8 cellular contexts compared by ENCODE assay signal in genomic region chr1:198162091-198162767, GRCh38. TPM values are rescaled to one million over a fixed set of nuclear protein-coding genes. Genes with fewer than 3 reads are reported as not detected.
A peak's percentile ranks its signal among the peaks of the same experiment; 100 is the strongest.
DNase-seq lines count a peak whose midpoint lies in the region; ATAC-seq and TF ChIP-seq lines count a peak whose summit lies in the region.

No MANE protein-coding gene starts in this region.

- H3K9me3 Mint-ChIP-seq in T-helper 2 cell treated with Interferon-gamma antibody and Interleukin-4, amounts not matched to agents 5 μg/mL and 100 μg/mL, for 36 hours = no peaks in the 10 kb centered on the region
- H3K9me3 Mint-ChIP-seq in naive thymus-derived CD4-positive, alpha-beta T cell = peaks cover 0 to 2% (median 0%) of the 10 kb centered on the region in 11 donors

- ATAC-seq in GM18519 (IDR thresholded peaks at IDR 0.05; ENCODE audit: low FRiP score, unreplicated experiment) (peak; percentile 26), HG02798 (IDR thresholded peaks at IDR 0.05; ENCODE audit: poor library complexity, unreplicated experiment) (peak; percentile 17), HG03135 (IDR thresholded peaks at IDR 0.05; ENCODE audit: unreplicated experiment) (no peak)
- ATAC-seq in naive thymus-derived CD4-positive, alpha-beta T cell = no peak

- CTCF ChIA-PET in naive thymus-derived CD4-positive, alpha-beta T cell (lab: Charles Lee) = no interaction called here

- intact Hi-C loops in naive thymus-derived CD4-positive, alpha-beta T cell (cut with micrococcal nuclease) = loop anchor here in 1 of 2 donors (10.0 kb wide), 1 partner anchor 773 kb away; no protein-coding TSS in a partner anchor
- intact Hi-C loops in tibial artery (cut with DNase I; ENCODE audit: low total_unique reads) = no loop called here

- no peaks in the 10 kb centered on the region for H3K9me3 ChIP-seq in naive thymus-derived CD4-positive, alpha-beta T cell (ENCODE audit: control insufficient read depth in 2 of 3, low read length in 3 of 3)
- H3K9me3 ChIP-seq in tibial nerve (no peaks in the 10 kb centered on the region), tibial artery (no peaks in the 10 kb centered on the region)

- peak overlapping the region; percentile 59 for H3K4me3 Mint-ChIP-seq in T-helper 2 cell treated with Interferon-gamma antibody and Interleukin-4, amounts not matched to agents 5 μg/mL and 100 μg/mL, for 36 hours
- H3K4me3 Mint-ChIP-seq in naive thymus-derived CD4-positive, alpha-beta T cell = peak overlapping the region; percentile 5 to 84 (median 56)

- WGBS in tibial nerve, 2 donors = 81 to 84% methylated on average over 2 of the region's 2 CpGs

- POLR2A ChIA-PET in naive thymus-derived CD4-positive, alpha-beta T cell (lab: Charles Lee) = interaction anchor here (0.7 to 1.0 kb wide), 3 partner anchors 10 to 441 kb away, joined by 3 to 6 read pairs (median 3); no protein-coding TSS in a partner anchor

- TF ChIP-seq CTCF in tibial nerve (IDR thresholded peaks at IDR 0.05) (no peak), tibial artery (IDR thresholded peaks at IDR 0.05) (no peak)

- peak overlapping the region; percentile 69 for H3K27ac Mint-ChIP-seq in T-helper 2 cell treated with Interferon-gamma antibody and Interleukin-4, amounts not matched to agents 5 μg/mL and 100 μg/mL, for 36 hours
- peak overlapping the region; percentile 44 to 98 (median 69) for H3K27ac Mint-ChIP-seq in naive thymus-derived CD4-positive, alpha-beta T cell

- H3K27me3 Mint-ChIP-seq in T-helper 2 cell treated with Interferon-gamma antibody and Interleukin-4, amounts not matched to agents 5 μg/mL and 100 μg/mL, for 36 hours (ENCODE audit: low read depth) = no peaks in the 10 kb centered on the region
- no peaks in the 10 kb centered on the region for H3K27me3 Mint-ChIP-seq in naive thymus-derived CD4-positive, alpha-beta T cell

- TF ChIP-seq POLR2A in tibial nerve (IDR thresholded peaks at IDR 0.05) = no peak

- peaks cover 70 to 73% of the 10 kb centered on the region in 2 donors for H3K4me1 ChIP-seq in naive thymus-derived CD4-positive, alpha-beta T cell (ENCODE audit: control insufficient read depth in 2 of 2, insufficient read depth in 2 of 2, low read length in 2 of 2)
- peaks cover 0 to 63% (median 36%) of the 10 kb centered on the region in 4 donors for H3K4me1 ChIP-seq in tibial nerve
- peaks cover 0 to 71% (median 23%) of the 10 kb centered on the region in 4 donors for H3K4me1 ChIP-seq in tibial artery

- DNase-seq in T-helper 2 cell treated with Interferon-gamma antibody and Interleukin-4, amounts not matched to agents 5 μg/mL and 100 μg/mL, for 36 hours (ENCODE audit: low spot score) = no peak
- DNase-seq in naive thymus-derived CD4-positive, alpha-beta T cell = no peak
- DNase-seq in tibial nerve (ENCODE audit: low spot score in 2 of 2) (no peak), NCI-H187 treated with DMSO at 0.1 percent for 48 hours (lab: John Stamatoyannopoulos, UW) (no peak), tibial artery (no peak)

- TF ChIP-seq EP300 in tibial nerve (IDR thresholded peaks at IDR 0.05) = no peak

- peak overlapping the region; percentile 8 for H3K4me3 ChIP-seq in naive thymus-derived CD4-positive, alpha-beta T cell (ENCODE audit: low read length)
- no peak overlapping the region for H3K4me3 ChIP-seq in tibial nerve
- H3K4me3 ChIP-seq in tibial artery = no peak overlapping the region

- H3K36me3 ChIP-seq in naive thymus-derived CD4-positive, alpha-beta T cell (ENCODE audit: control insufficient read depth in 2 of 3, insufficient read depth in 3 of 3, low read length in 3 of 3) = peaks cover 0 to 4% (median 0%) of the 10 kb centered on the region in 3 experiments
- H3K36me3 ChIP-seq in tibial nerve (no peaks in the 10 kb centered on the region), tibial artery (no peaks in the 10 kb centered on the region)

- peaks cover 8% of the 10 kb centered on the region for H3K36me3 Mint-ChIP-seq in T-helper 2 cell treated with Interferon-gamma antibody and Interleukin-4, amounts not matched to agents 5 μg/mL and 100 μg/mL, for 36 hours (ENCODE audit: low read depth)
- H3K36me3 Mint-ChIP-seq in naive thymus-derived CD4-positive, alpha-beta T cell = peaks cover 0 to 12% (median 0%) of the 10 kb centered on the region in 5 donors

- H3K27ac ChIP-seq in naive thymus-derived CD4-positive, alpha-beta T cell (ENCODE audit: low read depth, low read length) = peak overlapping the region; percentile 5
- peak overlapping the region in 1 of 4 donors; percentile 37 for H3K27ac ChIP-seq in tibial nerve
- no peak overlapping the region for H3K27ac ChIP-seq in tibial artery

- H3K4me1 Mint-ChIP-seq in T-helper 2 cell treated with Interferon-gamma antibody and Interleukin-4, amounts not matched to agents 5 μg/mL and 100 μg/mL, for 36 hours (ENCODE audit: low read depth) = peaks cover 63% of the 10 kb centered on the region
- peaks cover 42 to 95% (median 85%) of the 10 kb centered on the region in 7 donors for H3K4me1 Mint-ChIP-seq in naive thymus-derived CD4-positive, alpha-beta T cell

- H3K27me3 ChIP-seq in naive thymus-derived CD4-positive, alpha-beta T cell (ENCODE audit: control insufficient read depth in 2 of 2, insufficient read depth in 2 of 2, low read length in 2 of 2) = no peaks in the 10 kb centered on the region
- no peaks in the 10 kb centered on the region for H3K27me3 ChIP-seq in tibial nerve
- no peaks in the 10 kb centered on the region for H3K27me3 ChIP-seq in tibial artery

RNA-seq across cellular contexts. Expression of gene NEK7, which starts 5.4 kb away (rescaled TPM):
- total RNA-seq in naive thymus-derived CD4-positive, alpha-beta T cell = 10 to 100 TPM; 25.1 to 68.4 (median 61.3) TPM
- polyA plus RNA-seq in naive thymus-derived CD4-positive, alpha-beta T cell = 10 to 100 TPM; 28.8 to 30.4 TPM
- total RNA-seq in tibial nerve = 100 to 1,000 TPM; 123 to 219 (median 141) TPM

Comparison
In these comparisons a context has a peak if more than half of its experiments do, and no peak if none do; other contexts are left out.
1. ATAC-seq: peak in GM18519 (single experiment) and HG02798 (single experiment); none in naive thymus-derived CD4-positive, alpha-beta T cell (single experiment) and HG03135 (single experiment).